ENCODE assay signal across 9 cellular contexts in genomic region chr10:6144609-6145413, GRCh38. TPM values are rescaled to one million over a fixed set of nuclear protein-coding genes. Genes with fewer than 3 reads are reported as not detected.
A peak's percentile ranks its signal among the peaks of the same experiment; 100 is the strongest.
DNase-seq lines count a peak whose midpoint lies in the region; ATAC-seq, FAIRE-seq and TF ChIP-seq lines count a peak whose summit lies in the region.
"Had no signal": no experiment of that assay in that cellular context is flagged by ENCODE, and none has a peak within 500 bp of the region (broad histone marks: within the 10 kb centered on the region; RNA-seq: fewer than 3 reads in every experiment).

No MANE protein-coding gene starts in this region.

- H3K4me3 Mint-ChIP-seq in activated CD4-positive, alpha-beta T cell treated with anti-CD3 and anti-CD28 coated beads, Interleukin-2, amount 10 ng/mL, durations not matched to agents 7 days and 5 days: peak overlapping the region; percentile 86

- no peak overlapping the region for H3K9ac ChIP-seq in HepG2 (ENCODE audit: insufficient read depth, low read depth, low read length)

- peak overlapping the region; percentile 95 for H3K27ac Mint-ChIP-seq in activated CD4-positive, alpha-beta T cell treated with anti-CD3 and anti-CD28 coated beads, Interleukin-2, amount 10 ng/mL, durations not matched to agents 7 days and 5 days

- no TSS peak for BruUV-seq in HepG2 (replicated peaks; lab: Mats Ljungman, UMichigan)

- TF ChIP-seq CTCF in HepG2 (CRISPR knock-in tag; IDR thresholded peaks at IDR 0.05): no peak

- peaks cover 32% of the 10 kb centered on the region for H3K36me3 Mint-ChIP-seq in activated CD4-positive, alpha-beta T cell treated with anti-CD3 and anti-CD28 coated beads, Interleukin-2, amount 10 ng/mL, durations not matched to agents 7 days and 5 days (ENCODE audit: low read depth)

- intact Hi-C loops in HepG2 (cut with micrococcal nuclease; ENCODE audit: unreplicated experiment): no loop called here

- TF ChIP-seq POLR2A in HepG2 (IDR thresholded peaks at IDR 0.05; ENCODE audit: insufficient read depth in 1 of 2, low read depth in 2 of 2, low read length in 2 of 2): no peak

- no peak for TF ChIP-seq RAD21 in HepG2 (CRISPR knock-in tag; IDR thresholded peaks at IDR 0.05)

- in situ Hi-C loops in HepG2 (cut with HindIII; ENCODE audit: extremely low pct_ligation_motif_present, low pct_unique_long_range_greater_than_20kb): no loop called here

- no peak for FAIRE-seq in HepG2 (lab: Jason Lieb, UNC)
- FAIRE-seq: G401.6 had no signal

- peaks cover 45% of the 10 kb centered on the region for H3K4me1 ChIP-seq in HepG2 (ENCODE audit: insufficient read depth, low read length)

- H3K4me2 ChIP-seq in HepG2 (ENCODE audit: low read depth, low read length): peak overlapping the region; percentile 83

- TF ChIP-seq EP300 in HepG2 (IDR thresholded peaks at IDR 0.05; ENCODE audit: low read depth in 2 of 2, low read length in 2 of 2): no peak
- no peak for TF ChIP-seq EP300 in HepG2 (CRISPR knock-in tag; IDR thresholded peaks at IDR 0.05; ENCODE audit: borderline replicate concordance)

- H4K20me1 ChIP-seq in HepG2 (ENCODE audit: insufficient read depth, low read length): no peaks in the 10 kb centered on the region; the same call in 1 of the 2 replicates

- H3K36me3 ChIP-seq in HepG2 (replicated peaks in 1 of 2; ENCODE audit: control insufficient read depth in 1 of 2, insufficient read depth in 2 of 2, low read length in 2 of 2): no peaks in the 10 kb centered on the region

- H3K4me3 ChIP-seq in HepG2 (replicated peaks in 1 of 3; ENCODE audit: insufficient read depth in 1 of 3, low read depth in 2 of 3, low read length in 3 of 3): peak overlapping the region; percentile 48 to 64 (median 51); a peak in 5 of 6 replicates

- no peaks in the 10 kb centered on the region for H3K9me3 ChIP-seq in HepG2 (ENCODE audit: low read length)

- H3K79me2 ChIP-seq in HepG2 (ENCODE audit: insufficient read depth, low read length): no peaks in the 10 kb centered on the region

- no peak overlapping the region for H3K27ac ChIP-seq in HepG2 (ENCODE audit: extremely low read length, insufficient read depth, low read length)

- DNase-seq in NCI-H2029 (lab: John Stamatoyannopoulos, UW) (peak; percentile 22), NCI-H2029 treated with DMSO at 0.1 percent for 48 hours (lab: John Stamatoyannopoulos, UW) (no peak), NCI-H2171 treated with DMSO at 0.1 percent for 48 hours (lab: John Stamatoyannopoulos, UW) (peak; percentile 46), dedifferentiated amniotic fluid mesenchymal stem cell (ENCODE audit: extremely low spot score) (peak; percentile 76), HepG2 (ENCODE audit: low spot score) (peak; percentile 25)
- peak; percentile 91 for DNase-seq in activated CD4-positive, alpha-beta T cell treated with anti-CD3 and anti-CD28 coated beads, Interleukin-2, amount 10 ng/mL, durations not matched to agents 7 days and 5 days
- DNase-seq in stimulated activated CD4-positive, alpha-beta T cell treated with anti-CD3 and anti-CD28 coated beads, Interleukin-2, amount 100 ng/mL, for 48 hours: peak; percentile 82 to 84

- ATAC-seq in HG02884 (IDR thresholded peaks at IDR 0.05; ENCODE audit: unreplicated experiment) (peak; percentile 64), HepG2 (peak; percentile 65)

- no peaks in the 10 kb centered on the region for H3K9me3 Mint-ChIP-seq in activated CD4-positive, alpha-beta T cell treated with anti-CD3 and anti-CD28 coated beads, Interleukin-2, amount 10 ng/mL, durations not matched to agents 7 days and 5 days

- H3K4me1 Mint-ChIP-seq in activated CD4-positive, alpha-beta T cell treated with anti-CD3 and anti-CD28 coated beads, Interleukin-2, amount 10 ng/mL, durations not matched to agents 7 days and 5 days: peaks cover 81% of the 10 kb centered on the region

- H2AFZ ChIP-seq in HepG2 (ENCODE audit: low read length): no peak overlapping the region

- POLR2A ChIA-PET in activated CD4-positive, alpha-beta T cell treated with anti-CD3 and anti-CD28 coated beads, Interleukin-2, amount 10 ng/mL, durations not matched to agents 7 days and 5 days (lab: Charles Lee): interaction anchor here (1.0 kb wide), 1 partner anchor 19 kb away, joined by 3 read pairs; no protein-coding TSS in a partner anchor
- POLR2A ChIA-PET in HepG2 (lab: Yijun Ruan, JAX): no interaction called here

- H3K27me3 Mint-ChIP-seq in activated CD4-positive, alpha-beta T cell treated with anti-CD3 and anti-CD28 coated beads, Interleukin-2, amount 10 ng/mL, durations not matched to agents 7 days and 5 days: no peaks in the 10 kb centered on the region

- CTCF ChIA-PET in activated CD4-positive, alpha-beta T cell treated with anti-CD3 and anti-CD28 coated beads, Interleukin-2, amount 10 ng/mL, durations not matched to agents 7 days and 5 days (lab: Charles Lee): interaction anchor here (1.0 to 1.8 kb wide), 7 partner anchors 9 to 58 kb away, joined by 3 to 9 read pairs (median 5); partner anchors contain the start of gene PFKFB3
- CTCF ChIA-PET in HepG2 (lab: Yijun Ruan, JAX; ENCODE audit: low intra/inter-chr PET ratio, low total read pairs): no interaction called here

- 28% methylated on average over 32 of the region's 106 CpGs for WGBS in HepG2 (ENCODE audit: low lambda C conversion rate)

- peaks cover 2 to 54% of the 10 kb centered on the region in 2 experiments; a peak in 4 of 5 replicates for H3K27me3 ChIP-seq in HepG2 (ENCODE audit: control insufficient read depth in 1 of 2, insufficient read depth in 2 of 2, low read length in 2 of 2)

TF ChIP-seq in HepG2, 621 proteins besides CTCF, POLR2A, EP300 and RAD21 (continues in another document):
- TF ChIP-seq NONO (IDR thresholded peaks at IDR 0.05) (no peak), NONO (CRISPR knock-in tag; conservative IDR thresholded peaks at IDR 0.05) (no peak), ZMYM4 (CRISPR knock-in tag; IDR thresholded peaks at IDR 0.05) (0 out of 2 replicates have a peak, but pooled peaks have one; percentile 12)

RNA-seq across cellular contexts. Expression of gene RBM17, which starts 56.0 kb away (rescaled TPM):
- 100 to 1,000 TPM; 164 to 177 TPM for total RNA-seq in activated CD4-positive, alpha-beta T cell treated with anti-CD3 and anti-CD28 coated beads, Interleukin-2, amount 10 ng/mL, durations not matched to agents 7 days and 5 days
- total RNA-seq in HepG2 (2016; rRNA removed; fragmentation: Illumina TruSeq; extraction: Trizol): 63.3 and 77.5 TPM in 2 replicates
- 28.7 and 33.2 TPM in 2 replicates for total RNA-seq in HepG2 (2016; cell fraction: cytosol; rRNA removed; fragmentation: Illumina TruSeq; extraction: Trizol; ENCODE audit: low read depth)
- 57.4 and 73.5 TPM in 2 replicates for total RNA-seq in HepG2 (2016; cell fraction: insoluble cytoplasmic fraction; rRNA removed; fragmentation: Illumina TruSeq; extraction: Trizol)
- total RNA-seq in HepG2 (2016; cell fraction: membrane; rRNA removed; fragmentation: Illumina TruSeq; extraction: Trizol): 62.2 and 67.8 TPM in 2 replicates
- 64.2 and 72.7 TPM in 2 replicates for total RNA-seq in HepG2 (2016; cell fraction: nucleus; rRNA removed; fragmentation: Illumina TruSeq; extraction: Trizol)
- 26.6 and 30.7 TPM in 2 replicates for polyA plus RNA-seq in HepG2 (2011; rRNA removed)
- 13.0 and 14.3 TPM in 2 replicates for polyA plus RNA-seq in HepG2 (2011; cell fraction: cytosol; rRNA removed)
- 71.7 and 86.3 TPM in 2 replicates for polyA plus RNA-seq in HepG2 (2011; cell fraction: nucleus; rRNA removed)
- polyA plus RNA-seq in HepG2 (2012): 46.3 and 82.5 TPM in 2 replicates
- 55.3 and 78.7 TPM in 2 replicates for polyA plus RNA-seq in HepG2 (2016; cell fraction: cytosol; fragmentation: Illumina TruSeq; extraction: Trizol; ENCODE audit: low read depth)
- 145 and 152 TPM in 2 replicates for polyA plus RNA-seq in HepG2 (2016; cell fraction: insoluble cytoplasmic fraction; fragmentation: Illumina TruSeq; extraction: Trizol; ENCODE audit: low read depth)
- polyA plus RNA-seq in HepG2 (2016; cell fraction: membrane; fragmentation: Illumina TruSeq; extraction: Trizol; ENCODE audit: low read depth): 95.4 and 110 TPM in 2 replicates
- 232 and 242 TPM in 2 replicates for polyA plus RNA-seq in HepG2 (2016; cell fraction: nucleus; fragmentation: Illumina TruSeq; extraction: Trizol; ENCODE audit: insufficient read depth, low read depth)
- polyA minus RNA-seq in HepG2 (2011; rRNA and poly(A)+ RNA removed; ENCODE audit: low replicate concordance): 15.7 and 19.9 TPM in 2 replicates
- 7.2 and 7.9 TPM in 2 replicates for polyA minus RNA-seq in HepG2 (2011; cell fraction: cytosol; rRNA and poly(A)+ RNA removed)
- polyA minus RNA-seq in HepG2 (2011; cell fraction: nucleus; rRNA and poly(A)+ RNA removed): 48.2 and 50.1 TPM in 2 replicates

RNA-seq across cellular contexts. Expression of gene PFKFB3, which starts 57.9 kb away (rescaled TPM):
- 10 to 100 TPM; 77.1 to 82.2 TPM for total RNA-seq in activated CD4-positive, alpha-beta T cell treated with anti-CD3 and anti-CD28 coated beads, Interleukin-2, amount 10 ng/mL, durations not matched to agents 7 days and 5 days
- total RNA-seq in HepG2 (2016; rRNA removed; fragmentation: Illumina TruSeq; extraction: Trizol): 0.87 and 1.2 TPM in 2 replicates
- 0.18 and 0.20 TPM in 2 replicates for total RNA-seq in HepG2 (2016; cell fraction: cytosol; rRNA removed; fragmentation: Illumina TruSeq; extraction: Trizol; ENCODE audit: low read depth)
- total RNA-seq in HepG2 (2016; cell fraction: insoluble cytoplasmic fraction; rRNA removed; fragmentation: Illumina TruSeq; extraction: Trizol): 0.36 and 0.80 TPM in 2 replicates
- total RNA-seq in HepG2 (2016; cell fraction: membrane; rRNA removed; fragmentation: Illumina TruSeq; extraction: Trizol): 0.34 and 0.37 TPM in 2 replicates
- total RNA-seq in HepG2 (2016; cell fraction: nucleus; rRNA removed; fragmentation: Illumina TruSeq; extraction: Trizol): 0.88 and 1.3 TPM in 2 replicates
- polyA plus RNA-seq in HepG2 (2011; rRNA removed): 10.9 and 13.3 TPM in 2 replicates
- polyA plus RNA-seq in HepG2 (2011; cell fraction: cytosol; rRNA removed): 3.7 and 4.8 TPM in 2 replicates
- 27.2 and 51.8 TPM in 2 replicates for polyA plus RNA-seq in HepG2 (2011; cell fraction: nucleus; rRNA removed)
- polyA plus RNA-seq in HepG2 (2012): 9.2 and 16.4 TPM in 2 replicates
- 0.06 and 0.09 TPM in 2 replicates for polyA plus RNA-seq in HepG2 (2016; cell fraction: cytosol; fragmentation: Illumina TruSeq; extraction: Trizol; ENCODE audit: low read depth)
- polyA plus RNA-seq in HepG2 (2016; cell fraction: insoluble cytoplasmic fraction; fragmentation: Illumina TruSeq; extraction: Trizol; ENCODE audit: low read depth): 0.51 and 0.97 TPM in 2 replicates
- 0.21 and 0.44 TPM in 2 replicates for polyA plus RNA-seq in HepG2 (2016; cell fraction: membrane; fragmentation: Illumina TruSeq; extraction: Trizol; ENCODE audit: low read depth)
- polyA plus RNA-seq in HepG2 (2016; cell fraction: nucleus; fragmentation: Illumina TruSeq; extraction: Trizol; ENCODE audit: insufficient read depth, low read depth): 1.6 and 4.3 TPM in 2 replicates
- 10.8 and 22.0 TPM in 2 replicates for polyA minus RNA-seq in HepG2 (2011; rRNA and poly(A)+ RNA removed; ENCODE audit: low replicate concordance)
- polyA minus RNA-seq in HepG2 (2011; cell fraction: cytosol; rRNA and poly(A)+ RNA removed): 4.5 and 7.2 TPM in 2 replicates
- 12.1 and 13.3 TPM in 2 replicates for polyA minus RNA-seq in HepG2 (2011; cell fraction: nucleus; rRNA and poly(A)+ RNA removed)

Comparison
In these comparisons a context has a peak if more than half of its experiments do, and no peak if none do; other contexts are left out.
1. RNA of gene PFKFB3, which starts 57.9 kb away (total RNA-seq): 77.1 to 82.2 TPM in activated CD4-positive, alpha-beta T cell treated with anti-CD3 and anti-CD28 coated beads, Interleukin-2, amount 10 ng/mL, durations not matched to agents 7 days and 5 days; 0.18 to 1.3 TPM in HepG2; every median in the first group is over 10 times any median in the second.